In genomic region chr11:124865902-124866851, GRCh38 we compare ENCODE assay signal across 1 cellular context.
TF ChIP-seq lines count a peak whose summit lies in the region.

No MANE protein-coding gene starts in this region.

TF ChIP-seq in WTC11, 78 proteins besides CTCF, POLR2A, EP300 and RAD21 (continued from another document and continues in another):
- TF ChIP-seq ETV6 (CRISPR knock-in tag; IDR thresholded peaks at IDR 0.05): 0 out of 2 replicates have a peak, but pooled peaks have one; percentile 38
- TF ChIP-seq IRF1 (CRISPR knock-in tag; IDR thresholded peaks at IDR 0.05): 0 out of 2 replicates have a peak, but pooled peaks have one; percentile 68
- TF ChIP-seq CREB1 (CRISPR knock-in tag; IDR thresholded peaks at IDR 0.05): 0 out of 2 replicates have a peak, but pooled peaks have one; percentile 29
- no peak for TF ChIP-seq ELF4 (CRISPR knock-in tag; IDR thresholded peaks at IDR 0.05; ENCODE audit: low read depth)
- TF ChIP-seq, protein P1, sequence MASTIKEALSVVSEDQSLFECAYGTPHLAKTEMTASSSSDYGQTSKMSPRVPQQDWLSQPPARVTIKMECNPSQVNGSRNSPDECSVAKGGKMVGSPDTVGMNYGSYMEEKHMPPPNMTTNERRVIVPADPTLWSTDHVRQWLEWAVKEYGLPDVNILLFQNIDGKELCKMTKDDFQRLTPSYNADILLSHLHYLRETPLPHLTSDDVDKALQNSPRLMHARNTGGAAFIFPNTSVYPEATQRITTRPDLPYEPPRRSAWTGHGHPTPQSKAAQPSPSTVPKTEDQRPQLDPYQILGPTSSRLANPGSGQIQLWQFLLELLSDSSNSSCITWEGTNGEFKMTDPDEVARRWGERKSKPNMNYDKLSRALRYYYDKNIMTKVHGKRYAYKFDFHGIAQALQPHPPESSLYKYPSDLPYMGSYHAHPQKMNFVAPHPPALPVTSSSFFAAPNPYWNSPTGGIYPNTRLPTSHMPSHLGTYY (CRISPR knock-in tag; IDR thresholded peaks at IDR 0.05): no peak
- no peak for TF ChIP-seq RELA (CRISPR knock-in tag; IDR thresholded peaks at IDR 0.05; ENCODE audit: borderline replicate concordance)
- no peak; the same call in 1 of the 2 replicates for TF ChIP-seq ZNF138 (CRISPR knock-in tag; conservative IDR thresholded peaks at IDR 0.05)
- peak; percentile 68; the same call in 1 of the 2 replicates for TF ChIP-seq TEAD1 (CRISPR knock-in tag; IDR thresholded peaks at IDR 0.05)
- no peak for TF ChIP-seq ZNF317 (CRISPR knock-in tag; IDR thresholded peaks at IDR 0.05; ENCODE audit: borderline replicate concordance, low read depth)
- TF ChIP-seq JUN (CRISPR knock-in tag; IDR thresholded peaks at IDR 0.05): peak; percentile 89; the same call in 1 of the 2 replicates
- no peak for TF ChIP-seq NFE2L1 (CRISPR knock-in tag; IDR thresholded peaks at IDR 0.05)
- TF ChIP-seq, protein P2, sequence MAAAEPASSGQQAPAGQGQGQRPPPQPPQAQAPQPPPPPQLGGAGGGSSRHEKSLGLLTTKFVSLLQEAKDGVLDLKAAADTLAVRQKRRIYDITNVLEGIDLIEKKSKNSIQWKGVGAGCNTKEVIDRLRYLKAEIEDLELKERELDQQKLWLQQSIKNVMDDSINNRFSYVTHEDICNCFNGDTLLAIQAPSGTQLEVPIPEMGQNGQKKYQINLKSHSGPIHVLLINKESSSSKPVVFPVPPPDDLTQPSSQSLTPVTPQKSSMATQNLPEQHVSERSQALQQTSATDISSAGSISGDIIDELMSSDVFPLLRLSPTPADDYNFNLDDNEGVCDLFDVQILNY (CRISPR knock-in tag; IDR thresholded peaks at IDR 0.05): 0 out of 2 replicates have a peak, but pooled peaks have one; percentile 47
- no peak for TF ChIP-seq HMGA2 (CRISPR knock-in tag; IDR thresholded peaks at IDR 0.05)
- 0 out of 2 replicates have a peak, but pooled peaks have one; percentile 46 for TF ChIP-seq SP1 (CRISPR knock-in tag; conservative IDR thresholded peaks at IDR 0.05)
- TF ChIP-seq ZNF121 (CRISPR knock-in tag; IDR thresholded peaks at IDR 0.05): no peak
- no peak for TF ChIP-seq ZNF423 (CRISPR knock-in tag; IDR thresholded peaks at IDR 0.05)
- TF ChIP-seq OVOL2 (CRISPR knock-in tag; IDR thresholded peaks at IDR 0.05; ENCODE audit: borderline replicate concordance): no peak
- no peak for TF ChIP-seq NFATC4 (CRISPR knock-in tag; IDR thresholded peaks at IDR 0.05)
- TF ChIP-seq, protein P3, sequence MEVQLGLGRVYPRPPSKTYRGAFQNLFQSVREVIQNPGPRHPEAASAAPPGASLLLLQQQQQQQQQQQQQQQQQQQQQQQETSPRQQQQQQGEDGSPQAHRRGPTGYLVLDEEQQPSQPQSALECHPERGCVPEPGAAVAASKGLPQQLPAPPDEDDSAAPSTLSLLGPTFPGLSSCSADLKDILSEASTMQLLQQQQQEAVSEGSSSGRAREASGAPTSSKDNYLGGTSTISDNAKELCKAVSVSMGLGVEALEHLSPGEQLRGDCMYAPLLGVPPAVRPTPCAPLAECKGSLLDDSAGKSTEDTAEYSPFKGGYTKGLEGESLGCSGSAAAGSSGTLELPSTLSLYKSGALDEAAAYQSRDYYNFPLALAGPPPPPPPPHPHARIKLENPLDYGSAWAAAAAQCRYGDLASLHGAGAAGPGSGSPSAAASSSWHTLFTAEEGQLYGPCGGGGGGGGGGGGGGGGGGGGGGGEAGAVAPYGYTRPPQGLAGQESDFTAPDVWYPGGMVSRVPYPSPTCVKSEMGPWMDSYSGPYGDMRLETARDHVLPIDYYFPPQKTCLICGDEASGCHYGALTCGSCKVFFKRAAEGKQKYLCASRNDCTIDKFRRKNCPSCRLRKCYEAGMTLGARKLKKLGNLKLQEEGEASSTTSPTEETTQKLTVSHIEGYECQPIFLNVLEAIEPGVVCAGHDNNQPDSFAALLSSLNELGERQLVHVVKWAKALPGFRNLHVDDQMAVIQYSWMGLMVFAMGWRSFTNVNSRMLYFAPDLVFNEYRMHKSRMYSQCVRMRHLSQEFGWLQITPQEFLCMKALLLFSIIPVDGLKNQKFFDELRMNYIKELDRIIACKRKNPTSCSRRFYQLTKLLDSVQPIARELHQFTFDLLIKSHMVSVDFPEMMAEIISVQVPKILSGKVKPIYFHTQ (CRISPR knock-in tag; IDR thresholded peaks at IDR 0.05): no peak
- TF ChIP-seq GRHL2 (CRISPR knock-in tag; IDR thresholded peaks at IDR 0.05; ENCODE audit: insufficient replicate concordance, severe bottlenecking): no peak
- no peak for TF ChIP-seq ZNF396 (CRISPR knock-in tag; IDR thresholded peaks at IDR 0.05; ENCODE audit: borderline replicate concordance)
- TF ChIP-seq, protein P4, sequence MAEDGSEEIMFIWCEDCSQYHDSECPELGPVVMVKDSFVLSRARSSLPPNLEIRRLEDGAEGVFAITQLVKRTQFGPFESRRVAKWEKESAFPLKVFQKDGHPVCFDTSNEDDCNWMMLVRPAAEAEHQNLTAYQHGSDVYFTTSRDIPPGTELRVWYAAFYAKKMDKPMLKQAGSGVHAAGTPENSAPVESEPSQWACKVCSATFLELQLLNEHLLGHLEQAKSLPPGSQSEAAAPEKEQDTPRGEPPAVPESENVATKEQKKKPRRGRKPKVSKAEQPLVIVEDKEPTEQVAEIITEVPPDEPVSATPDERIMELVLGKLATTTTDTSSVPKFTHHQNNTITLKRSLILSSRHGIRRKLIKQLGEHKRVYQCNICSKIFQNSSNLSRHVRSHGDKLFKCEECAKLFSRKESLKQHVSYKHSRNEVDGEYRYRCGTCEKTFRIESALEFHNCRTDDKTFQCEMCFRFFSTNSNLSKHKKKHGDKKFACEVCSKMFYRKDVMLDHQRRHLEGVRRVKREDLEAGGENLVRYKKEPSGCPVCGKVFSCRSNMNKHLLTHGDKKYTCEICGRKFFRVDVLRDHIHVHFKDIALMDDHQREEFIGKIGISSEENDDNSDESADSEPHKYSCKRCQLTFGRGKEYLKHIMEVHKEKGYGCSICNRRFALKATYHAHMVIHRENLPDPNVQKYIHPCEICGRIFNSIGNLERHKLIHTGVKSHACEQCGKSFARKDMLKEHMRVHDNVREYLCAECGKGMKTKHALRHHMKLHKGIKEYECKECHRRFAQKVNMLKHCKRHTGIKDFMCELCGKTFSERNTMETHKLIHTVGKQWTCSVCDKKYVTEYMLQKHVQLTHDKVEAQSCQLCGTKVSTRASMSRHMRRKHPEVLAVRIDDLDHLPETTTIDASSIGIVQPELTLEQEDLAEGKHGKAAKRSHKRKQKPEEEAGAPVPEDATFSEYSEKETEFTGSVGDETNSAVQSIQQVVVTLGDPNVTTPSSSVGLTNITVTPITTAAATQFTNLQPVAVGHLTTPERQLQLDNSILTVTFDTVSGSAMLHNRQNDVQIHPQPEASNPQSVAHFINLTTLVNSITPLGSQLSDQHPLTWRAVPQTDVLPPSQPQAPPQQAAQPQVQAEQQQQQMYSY (CRISPR knock-in tag; IDR thresholded peaks at IDR 0.05): no peak
- 0 out of 2 replicates have a peak, but pooled peaks have one; percentile 60 for TF ChIP-seq IRF2 (CRISPR knock-in tag; IDR thresholded peaks at IDR 0.05; ENCODE audit: borderline replicate concordance, low read depth)
- TF ChIP-seq, protein P5, sequence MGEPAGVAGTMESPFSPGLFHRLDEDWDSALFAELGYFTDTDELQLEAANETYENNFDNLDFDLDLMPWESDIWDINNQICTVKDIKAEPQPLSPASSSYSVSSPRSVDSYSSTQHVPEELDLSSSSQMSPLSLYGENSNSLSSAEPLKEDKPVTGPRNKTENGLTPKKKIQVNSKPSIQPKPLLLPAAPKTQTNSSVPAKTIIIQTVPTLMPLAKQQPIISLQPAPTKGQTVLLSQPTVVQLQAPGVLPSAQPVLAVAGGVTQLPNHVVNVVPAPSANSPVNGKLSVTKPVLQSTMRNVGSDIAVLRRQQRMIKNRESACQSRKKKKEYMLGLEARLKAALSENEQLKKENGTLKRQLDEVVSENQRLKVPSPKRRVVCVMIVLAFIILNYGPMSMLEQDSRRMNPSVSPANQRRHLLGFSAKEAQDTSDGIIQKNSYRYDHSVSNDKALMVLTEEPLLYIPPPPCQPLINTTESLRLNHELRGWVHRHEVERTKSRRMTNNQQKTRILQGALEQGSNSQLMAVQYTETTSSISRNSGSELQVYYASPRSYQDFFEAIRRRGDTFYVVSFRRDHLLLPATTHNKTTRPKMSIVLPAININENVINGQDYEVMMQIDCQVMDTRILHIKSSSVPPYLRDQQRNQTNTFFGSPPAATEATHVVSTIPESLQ (CRISPR knock-in tag; IDR thresholded peaks at IDR 0.05): no peak
- TF ChIP-seq CBFB (CRISPR knock-in tag; IDR thresholded peaks at IDR 0.05; ENCODE audit: low read depth): no peak
- no peak for TF ChIP-seq PRRX2 (CRISPR knock-in tag; IDR thresholded peaks at IDR 0.05)
- peak; percentile 85; the same call in 1 of the 2 replicates for TF ChIP-seq TEAD4 (CRISPR knock-in tag; IDR thresholded peaks at IDR 0.05)
- TF ChIP-seq ESRRA (CRISPR knock-in tag; IDR thresholded peaks at IDR 0.05; ENCODE audit: borderline replicate concordance): no peak
- 0 out of 2 replicates have a peak, but pooled peaks have one; percentile 21 for TF ChIP-seq NFYB (CRISPR knock-in tag; conservative IDR thresholded peaks at IDR 0.05; ENCODE audit: low read depth)
- TF ChIP-seq ATF3 (CRISPR knock-in tag; conservative IDR thresholded peaks at IDR 0.05): peak; percentile 64; the same call in 1 of the 2 replicates
- no peak for TF ChIP-seq ZNF425 (CRISPR knock-in tag; conservative IDR thresholded peaks at IDR 0.05)
- TF ChIP-seq SOX15 (CRISPR knock-in tag; IDR thresholded peaks at IDR 0.05): no peak
- peak; percentile 56; the same call in 1 of the 2 replicates for TF ChIP-seq HMGXB4 (CRISPR knock-in tag; IDR thresholded peaks at IDR 0.05)
- peak; percentile 90 for TF ChIP-seq SMAD4 (CRISPR knock-in tag; IDR thresholded peaks at IDR 0.05)
- no peak for TF ChIP-seq ATF1 (CRISPR knock-in tag; IDR thresholded peaks at IDR 0.05)
- TF ChIP-seq NR3C1 (CRISPR knock-in tag; conservative IDR thresholded peaks at IDR 0.05; ENCODE audit: low read depth): no peak
- peak; percentile 24; the same call in 1 of the 2 replicates for TF ChIP-seq E2F4 (CRISPR knock-in tag; IDR thresholded peaks at IDR 0.05; ENCODE audit: borderline replicate concordance, low read depth)
- TF ChIP-seq ATF2 (CRISPR knock-in tag; IDR thresholded peaks at IDR 0.05; ENCODE audit: borderline replicate concordance, low read depth): peak; percentile 82; the same call in 1 of the 2 replicates
- no peak for TF ChIP-seq ZNF416 (CRISPR knock-in tag; IDR thresholded peaks at IDR 0.05)
- no peak for TF ChIP-seq FOXJ3 (CRISPR knock-in tag; IDR thresholded peaks at IDR 0.05; ENCODE audit: borderline replicate concordance)
- TF ChIP-seq, protein P6, sequence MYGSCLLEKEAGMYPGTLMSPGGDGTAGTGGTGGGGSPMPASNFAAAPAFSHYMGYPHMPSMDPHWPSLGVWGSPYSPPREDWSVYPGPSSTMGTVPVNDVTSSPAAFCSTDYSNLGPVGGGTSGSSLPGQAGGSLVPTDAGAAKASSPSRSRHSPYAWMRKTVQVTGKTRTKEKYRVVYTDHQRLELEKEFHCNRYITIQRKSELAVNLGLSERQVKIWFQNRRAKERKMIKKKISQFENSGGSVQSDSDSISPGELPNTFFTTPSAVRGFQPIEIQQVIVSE (CRISPR knock-in tag; IDR thresholded peaks at IDR 0.05; ENCODE audit: borderline replicate concordance): no peak
